Comparison of ENCODE assay signal across 8 cellular contexts in genomic region chr19:2042485-2043268, GRCh38. TPM values are rescaled to one million over a fixed set of nuclear protein-coding genes. Genes with fewer than 3 reads are reported as not detected.
A peak's percentile ranks its signal among the peaks of the same experiment; 100 is the strongest.
DNase-seq lines count a peak whose midpoint lies in the region; ATAC-seq and TF ChIP-seq lines count a peak whose summit lies in the region.

No MANE protein-coding gene starts in this region.

- no peaks in the 10 kb centered on the region for H3K36me3 Mint-ChIP-seq in natural killer cell

- H3K27me3 ChIP-seq in GM06990 (replicated peaks; ENCODE audit: control insufficient read depth, insufficient read depth, low read length) = no peaks in the 10 kb centered on the region
- no peaks in the 10 kb centered on the region for H3K27me3 ChIP-seq in HUES48 (ENCODE audit: control insufficient read depth, insufficient read depth, low read length)

- peaks cover 8% of the 10 kb centered on the region for H3K4me1 ChIP-seq in HUES48 (ENCODE audit: control insufficient read depth, insufficient read depth, low read length)

- H3K27ac ChIP-seq in HUES48 (ENCODE audit: low read depth, low read length) (peak overlapping the region; percentile 92), coronary artery (peak overlapping the region; percentile 93 to 97)

- ATAC-seq in natural killer cell = no peak

- H3K9ac ChIP-seq in HUES48 (ENCODE audit: low read depth, low read length) = peak overlapping the region; percentile 77

- peak overlapping the region; percentile 51 for H3K4me3 ChIP-seq in GM06990 (replicated peaks; ENCODE audit: low read depth, low read length)
- H3K4me3 ChIP-seq in HUES48 (ENCODE audit: low read depth, low read length) = peak overlapping the region; percentile 48; the same call in 1 of the 2 replicates
- H3K4me3 ChIP-seq in coronary artery = peak overlapping the region; percentile 70

- peak overlapping the region; percentile 91 to 95 for H3K27ac Mint-ChIP-seq in natural killer cell

- TF ChIP-seq CTCF in GM06990 (IDR thresholded peaks at IDR 0.05; ENCODE audit: insufficient read depth, low read length, poor library complexity, severe bottlenecking) (no peak), coronary artery (IDR thresholded peaks at IDR 0.05) (no peak), natural killer cell (IDR thresholded peaks at IDR 0.05) (no peak)

- no peaks in the 10 kb centered on the region for H3K9me3 ChIP-seq in HUES48 (ENCODE audit: control insufficient read depth, insufficient read depth, low read length)

- no peaks in the 10 kb centered on the region for H3K27me3 Mint-ChIP-seq in natural killer cell (ENCODE audit: low read depth in 2 of 2)

- H3K4me3 Mint-ChIP-seq in natural killer cell = peak overlapping the region; percentile 83

- intact Hi-C loops in natural killer cell (cut with micrococcal nuclease) = loop anchor here (1.0 kb wide), 2 partner anchors 9 to 19 kb away; partner anchors contain the start of gene MKNK2

- H3K9me3 Mint-ChIP-seq in natural killer cell = no peaks in the 10 kb centered on the region

- peak; percentile 46 for DNase-seq in GM06990 (ENCODE audit: extremely low read depth, insufficient read length)
- DNase-seq in coronary artery (ENCODE audit: low spot score) = no peak
- DNase-seq in natural killer cell = no peak
- DNase-seq in AG08396 (ENCODE audit: low spot score) = no peak
- no peak for DNase-seq in DMS153 treated with DMSO at 0.1 percent for 48 hours (lab: John Stamatoyannopoulos, UW; ENCODE audit: unreplicated experiment)
- no peak for DNase-seq in AML-193 (lab: John Stamatoyannopoulos, UW)
- no peak for DNase-seq in NCI-H345 treated with DMSO at 0.1 percent for 48 hours (lab: John Stamatoyannopoulos, UW; ENCODE audit: unreplicated experiment)

- peaks cover 5 to 34% of the 10 kb centered on the region in 2 donors for H3K4me1 Mint-ChIP-seq in natural killer cell

- H3K36me3 ChIP-seq in GM06990 (ENCODE audit: control insufficient read depth, insufficient read depth, low read length) (peaks cover 67% of the 10 kb centered on the region), HUES48 (ENCODE audit: control insufficient read depth, insufficient read depth, low read length) (peaks cover 73% of the 10 kb centered on the region)

RNA-seq across cellular contexts. Expression of gene MKNK2, which starts 8.4 kb away (rescaled TPM):
- total RNA-seq in natural killer cell = 100 to 1,000 TPM; 259 to 389 (median 322) TPM

RNA-seq across cellular contexts. Expression of gene BTBD2, which starts 27.2 kb away (rescaled TPM):
- 10 to 100 TPM; 47.6 to 57.0 (median 53.4) TPM for total RNA-seq in natural killer cell

RNA-seq across cellular contexts. Expression of gene MOB3A, which starts 53.4 kb away (rescaled TPM):
- total RNA-seq in natural killer cell = 100 to 1,000 TPM; 239 to 314 (median 246) TPM

RNA-seq across cellular contexts. Expression of gene IZUMO4, which starts 54.0 kb away (rescaled TPM):
- total RNA-seq in natural killer cell = 1 to 10 TPM; 3.3 to 7.6 (median 7.1) TPM
